1 cellular context compared by ENCODE assay signal in the genomic region with DNA sequence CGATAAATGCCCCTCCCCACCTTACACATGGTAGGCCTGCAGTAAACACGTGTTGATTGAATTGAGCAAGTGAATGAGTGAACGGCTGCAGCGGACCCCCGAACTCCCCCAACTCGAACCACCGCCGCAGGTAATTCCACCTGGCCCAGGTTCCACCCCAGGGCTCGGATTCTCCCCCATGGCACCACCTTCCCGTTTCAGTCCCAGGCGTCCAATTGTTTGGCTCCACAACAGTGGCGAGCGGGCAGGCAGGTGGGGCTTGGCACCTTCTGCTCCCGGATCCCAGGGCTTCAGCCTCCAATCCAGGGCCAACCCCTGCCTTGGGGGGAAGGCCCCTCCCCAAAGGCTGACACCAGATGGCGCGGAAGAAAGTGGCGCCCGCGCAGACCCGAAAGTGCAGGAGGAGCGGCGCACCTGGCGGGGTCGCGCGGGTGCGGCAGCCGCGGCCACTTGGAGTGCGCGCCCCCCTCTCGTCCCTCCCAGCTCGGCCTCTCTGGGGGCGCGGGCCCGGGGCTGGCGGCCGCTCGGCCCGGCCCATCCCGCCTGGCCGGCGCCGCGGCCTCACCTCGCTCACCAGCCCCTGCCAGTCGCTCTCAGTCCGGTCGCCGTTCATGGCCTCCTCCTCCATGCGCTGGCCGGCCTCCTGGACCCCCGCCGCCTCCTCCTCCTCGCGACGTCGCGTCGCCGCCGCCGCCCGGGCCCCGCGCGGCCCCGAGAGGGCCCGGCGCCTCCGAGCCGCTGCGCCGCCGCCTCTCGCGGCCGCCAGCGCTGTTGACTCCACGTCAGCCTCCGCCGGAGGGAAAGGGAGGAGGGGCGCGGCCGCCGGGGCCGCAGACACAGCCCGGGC.
TF ChIP-seq lines count a peak whose summit lies in the region.

A gene (minus strand): TSS at position 791 of the 847 bp plus-strand sequence. CDS start 178 bp downstream, at position 613.

TF ChIP-seq in SK-N-SH, 30 proteins besides CTCF, POLR2A, EP300 and RAD21 (continued from another document):
- TF ChIP-seq, protein P1, sequence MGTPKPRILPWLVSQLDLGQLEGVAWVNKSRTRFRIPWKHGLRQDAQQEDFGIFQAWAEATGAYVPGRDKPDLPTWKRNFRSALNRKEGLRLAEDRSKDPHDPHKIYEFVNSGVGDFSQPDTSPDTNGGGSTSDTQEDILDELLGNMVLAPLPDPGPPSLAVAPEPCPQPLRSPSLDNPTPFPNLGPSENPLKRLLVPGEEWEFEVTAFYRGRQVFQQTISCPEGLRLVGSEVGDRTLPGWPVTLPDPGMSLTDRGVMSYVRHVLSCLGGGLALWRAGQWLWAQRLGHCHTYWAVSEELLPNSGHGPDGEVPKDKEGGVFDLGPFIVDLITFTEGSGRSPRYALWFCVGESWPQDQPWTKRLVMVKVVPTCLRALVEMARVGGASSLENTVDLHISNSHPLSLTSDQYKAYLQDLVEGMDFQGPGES (IDR thresholded peaks at IDR 0.05; ENCODE audit: low read depth, low read length) = no peak
- TF ChIP-seq, protein P2, sequence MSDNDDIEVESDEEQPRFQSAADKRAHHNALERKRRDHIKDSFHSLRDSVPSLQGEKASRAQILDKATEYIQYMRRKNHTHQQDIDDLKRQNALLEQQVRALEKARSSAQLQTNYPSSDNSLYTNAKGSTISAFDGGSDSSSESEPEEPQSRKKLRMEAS (IDR thresholded peaks at IDR 0.05; ENCODE audit: low read depth) = peak; percentile 21; the same call in 1 of the 2 replicates
- TF ChIP-seq TAF1 (IDR thresholded peaks at IDR 0.05; ENCODE audit: borderline replicate concordance, low read depth, low read length) (peak; percentile 32; the same call in 1 of the 2 replicates), GABPA (IDR thresholded peaks at IDR 0.05; ENCODE audit: low read depth) (no peak), CHD2 (IDR thresholded peaks at IDR 0.05; ENCODE audit: low read length, partially characterized antibody) (no peak)
TF ChIP-seq in SK-N-SH: peak in this region for 2.
